ENCODE assay signal across 16 cellular contexts in the genomic region with DNA sequence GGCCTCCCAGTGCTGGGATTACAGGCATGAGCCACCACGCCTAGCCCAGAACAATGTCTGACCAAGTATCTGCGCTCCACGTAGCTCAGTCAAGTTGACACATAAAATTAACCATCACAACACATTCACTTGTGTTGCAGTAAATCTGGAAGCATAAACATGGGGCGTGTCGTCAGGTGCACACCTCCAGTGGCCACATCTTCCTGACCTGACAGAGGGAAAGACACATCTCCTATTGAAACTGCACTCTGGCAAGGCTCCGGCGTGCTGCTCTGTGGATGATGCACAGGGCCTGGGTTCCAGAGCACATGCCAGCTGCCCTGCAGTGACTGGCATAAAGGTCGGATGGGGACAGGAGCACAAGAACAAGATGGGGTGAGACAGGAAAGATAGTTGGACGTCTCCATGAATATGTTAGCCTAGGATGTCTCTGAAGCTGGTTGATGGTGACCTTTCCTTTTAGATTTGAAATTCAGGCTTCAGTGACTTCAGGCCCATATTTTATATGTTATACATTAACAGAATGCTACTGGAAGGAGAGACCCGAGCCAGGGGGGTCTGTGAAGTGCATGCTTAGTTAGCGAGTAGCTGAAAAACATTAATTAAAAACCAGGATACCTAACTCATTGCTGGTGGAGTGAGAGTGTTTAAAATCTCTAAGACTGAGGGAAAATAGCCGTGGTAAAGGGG.
"Had no signal": no experiment of that assay in that cellular context is flagged by ENCODE, and none has a peak within 500 bp of the region (broad histone marks: within the 10 kb centered on the region; RNA-seq: fewer than 3 reads in every experiment).

No MANE protein-coding gene starts in this region.

- H3K9me3 ChIP-seq: right lobe of liver, upper lobe of left lung had no signal

- H3K4me3 ChIP-seq: neural progenitor cell, right lobe of liver, upper lobe of left lung had no signal

- ATAC-seq: effector memory CD8-positive, alpha-beta T cell; left lobe of liver; right lobe of liver had no signal

- H3K27me3 ChIP-seq: neural progenitor cell, right lobe of liver, upper lobe of left lung had no signal

- DNase-seq: activated CD4-positive, alpha-beta T cell treated with anti-CD3 and anti-CD28 coated beads, Interleukin-2, amount 10 ng/mL, durations not matched to agents 7 days and 5 days; activated CD4-positive, CD25-positive, alpha-beta regulatory T cell; activated CD8-positive, alpha-beta memory T cell treated with anti-CD3 and anti-CD28 coated beads for 24 hours; activated naive CD4-positive, alpha-beta T cell treated with anti-CD3 and anti-CD28 coated beads, Interleukin-2, amount 10 ng/mL, durations not matched to agents 7 days and 5 days; effector memory CD8-positive, alpha-beta T cell; glutamatergic neuron; immature natural killer cell; right lobe of liver; stimulated activated CD4-positive, alpha-beta T cell treated with anti-CD3 and anti-CD28 coated beads, Interleukin-12 subunit alpha, Interleukin-12 subunit beta, amount 100 ng/mL, for 4 hours; stimulated activated naive CD4-positive, alpha-beta T cell treated with Interleukin-2 at 50 U/mL for 16 hours; T-helper 2 cell; upper lobe of left lung had no signal

- H3K36me3 ChIP-seq: neural progenitor cell, right lobe of liver, upper lobe of left lung had no signal

- H3K27ac ChIP-seq: epithelial cell of prostate, neural progenitor cell, right lobe of liver had no signal

- FAIRE-seq: TTC549 had no signal
